ENCODE assay signal across 24 cellular contexts in the genomic region with DNA sequence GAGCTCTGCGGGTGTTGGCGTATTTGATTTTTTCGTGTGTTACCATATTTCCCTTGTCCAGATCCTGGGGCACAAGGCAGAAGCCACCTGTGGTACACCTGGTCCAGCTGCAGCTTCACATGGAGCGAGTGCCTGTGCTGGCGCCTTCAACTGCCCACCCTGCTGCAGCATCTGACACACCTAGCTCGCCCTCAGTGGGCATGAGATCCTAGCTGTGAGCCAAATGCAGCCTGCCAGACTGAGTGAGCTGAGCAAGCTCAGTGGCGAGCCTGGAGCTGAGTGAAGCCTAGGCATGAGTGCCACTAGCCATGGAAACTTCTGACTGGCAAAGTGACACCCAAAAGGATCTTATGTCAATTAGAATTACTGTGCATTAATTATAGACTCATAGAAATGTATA.
"Had no signal": no experiment of that assay in that cellular context is flagged by ENCODE, and none has a peak within 500 bp of the region (broad histone marks: within the 10 kb centered on the region; RNA-seq: fewer than 3 reads in every experiment).

No MANE protein-coding gene starts in this region.

- ATAC-seq: effector memory CD8-positive, alpha-beta T cell; esophagus mucosa; foreskin keratinocyte; gastrocnemius medialis; gastroesophageal sphincter; heart left ventricle; heart right ventricle had no signal

- H3K4me3 ChIP-seq: colonic mucosa, coronary artery, dorsolateral prefrontal cortex, esophagus muscularis mucosa, esophagus squamous epithelium, gastrocnemius medialis, gastroesophageal sphincter, heart left ventricle, heart right ventricle had no signal

- H3K27me3 ChIP-seq: colonic mucosa, dorsolateral prefrontal cortex, esophagus muscularis mucosa, esophagus squamous epithelium, foreskin keratinocyte, gastrocnemius medialis, gastroesophageal sphincter, heart left ventricle, heart right ventricle had no signal

- H3K36me3 ChIP-seq: colonic mucosa, esophagus muscularis mucosa, esophagus squamous epithelium, gastrocnemius medialis, gastroesophageal sphincter, heart left ventricle, heart right ventricle had no signal

- H3K4me1 ChIP-seq: colonic mucosa, esophagus muscularis mucosa, foreskin keratinocyte, gastrocnemius medialis, gastroesophageal sphincter had no signal

- H3K27ac ChIP-seq: colonic mucosa, coronary artery, dorsolateral prefrontal cortex, epithelial cell of prostate, esophagus muscularis mucosa, esophagus squamous epithelium, foreskin keratinocyte, gastrocnemius medialis, gastroesophageal sphincter, heart left ventricle, heart right ventricle had no signal

- DNase-seq: colonic mucosa; cortex of kidney; dermis blood vessel endothelial cell; dorsolateral prefrontal cortex; effector CD4-positive, alpha-beta T cell; effector CD8-positive, alpha-beta T cell; effector memory CD4-positive, alpha-beta T cell; effector memory CD8-positive, alpha-beta T cell; endodermal cell; erythroblast; esophagus squamous epithelium; foreskin fibroblast; foreskin keratinocyte; foreskin melanocyte; gastrocnemius medialis; glutamatergic neuron; head of caudate nucleus; heart left ventricle; heart right ventricle had no signal

- H3K9me3 ChIP-seq: colonic mucosa, gastrocnemius medialis had no signal
